8 cellular contexts compared by ENCODE assay signal in genomic region chr5:119031905-119032304, GRCh38. TPM values are rescaled to one million over a fixed set of nuclear protein-coding genes. Genes with fewer than 3 reads are reported as not detected.
DNase-seq lines count a peak whose midpoint lies in the region; ATAC-seq, FAIRE-seq and TF ChIP-seq lines count a peak whose summit lies in the region.

No MANE protein-coding gene starts in this region.

- FAIRE-seq in GM12891 (lab: Jason Lieb, UNC): peak; percentile 93

- DNase-seq in GM12891 (ENCODE audit: insufficient read length, low spot score): no peak
- DNase-seq in glomerular visceral epithelial cell (ENCODE audit: extremely low spot score): peak; percentile 61
- DNase-seq in NCI-H2029 (lab: John Stamatoyannopoulos, UW): no peak
- DNase-seq in HuH-7 (ENCODE audit: low spot score): no peak
- no peak for DNase-seq in NCI-H1092 (lab: John Stamatoyannopoulos, UW)
- DNase-seq in C1 segment of cervical spinal cord (lab: John Stamatoyannopoulos, UW): no peak

- peak; percentile 47; the same call in 1 of the 2 replicates for TF ChIP-seq POLR2A in GM12891 (IDR thresholded peaks at IDR 0.05; ENCODE audit: low read depth, low read length)

- peak; percentile 73 for ATAC-seq in GM21423 (IDR thresholded peaks at IDR 0.05; ENCODE audit: unreplicated experiment)
- peak; percentile 43 for ATAC-seq in HG03571 (IDR thresholded peaks at IDR 0.05; ENCODE audit: unreplicated experiment)

TF ChIP-seq in GM12891, 5 proteins besides CTCF, POLR2A, EP300 and RAD21:
- TF ChIP-seq SPI1 (IDR thresholded peaks at IDR 0.05; ENCODE audit: low read depth, low read length) (no peak), POLR2AphosphoS5 (IDR thresholded peaks at IDR 0.05; ENCODE audit: low read depth, low read length) (peak; percentile 39; the same call in 1 of the 2 replicates), POU2F2 (IDR thresholded peaks at IDR 0.05; ENCODE audit: low read depth, low read length) (no peak)

RNA-seq across cellular contexts. Expression of gene DMXL1, which starts 39.0 kb away (rescaled TPM):
- 17.9 TPM for polyA plus RNA-seq in GM12891 (2012; ENCODE audit: low read depth, missing spikeins)

RNA-seq across cellular contexts. Expression of gene DTWD2, which starts 43.6 kb away (rescaled TPM):
- 2.0 TPM for polyA plus RNA-seq in GM12891 (2012; ENCODE audit: low read depth, missing spikeins)
